12 cellular contexts compared by ENCODE assay signal in the genomic region with DNA sequence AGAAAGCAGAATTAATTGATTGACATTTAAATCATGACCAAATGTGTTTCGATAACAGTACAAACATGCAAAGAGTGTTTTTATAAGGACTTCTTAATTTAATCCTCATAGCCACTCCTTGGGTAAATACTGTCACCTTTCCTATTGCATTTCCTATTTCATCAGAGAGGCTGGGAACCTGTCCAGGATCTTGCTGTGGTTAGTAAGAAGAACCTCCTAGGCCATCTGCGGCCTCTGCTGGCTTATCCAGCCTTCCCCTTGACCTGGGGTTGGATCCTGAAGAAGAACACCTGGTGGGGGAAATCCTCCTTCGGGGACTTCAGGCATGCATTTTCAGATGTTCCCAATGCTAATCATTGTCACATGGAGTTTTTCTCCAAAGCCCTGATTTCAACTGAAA. TPM values are rescaled to one million over a fixed set of nuclear protein-coding genes. Genes with fewer than 3 reads are reported as not detected.
DNase-seq lines count a peak whose midpoint lies in the region; TF ChIP-seq lines count a peak whose summit lies in the region.
"Had no signal": no experiment of that assay in that cellular context is flagged by ENCODE, and none has a peak within 500 bp of the region (broad histone marks: within the 10 kb centered on the region; RNA-seq: fewer than 3 reads in every experiment).

No MANE protein-coding gene starts in this region.

- H3K23ac ChIP-seq in mesenchymal stem cell (ENCODE audit: low read length in 2 of 2) = no peak overlapping the region

- H3K79me1 ChIP-seq in mesenchymal stem cell (replicated peaks; ENCODE audit: low read length, poor library complexity, severe bottlenecking) = no peaks in the 10 kb centered on the region

- H3K27me3 Mint-ChIP-seq in Caco-2 (ENCODE audit: insufficient read depth, unreplicated experiment) = no peaks in the 10 kb centered on the region

- no peak overlapping the region for H3K4ac ChIP-seq in mesenchymal stem cell (ENCODE audit: low read depth in 1 of 2, low read length in 2 of 2)

- H3K9me3 Mint-ChIP-seq in Caco-2 (ENCODE audit: unreplicated experiment) = no peaks in the 10 kb centered on the region
- H3K9me3 Mint-ChIP-seq: activated T-helper 1 cell treated with anti-CD3 and anti-CD28 coated beads, Interleukin-12 subunit alpha, Interleukin-12 subunit beta, Interleukin-2, Interleukin-4 antibody, amounts not matched to agents 30 ng/mL and 10 ng/mL and 1 ng/mL, durations not matched to agents 14 hours and 24 hours and 36 hours; dendritic cell treated with granulocyte-macrophage colony-stimulating factor and Interleukin-4, amounts not matched to agents 40 ng/mL and 50 ng/mL, for 4 days; WTC11 had no signal

- BruUV-seq in Caco-2 (replicated peaks; lab: Mats Ljungman, UMichigan) = no TSS peak

- H3K27ac ChIP-seq in mesenchymal stem cell (ENCODE audit: low read length, poor library complexity, severe bottlenecking) = no peak overlapping the region

- H3K4me1 ChIP-seq in mesenchymal stem cell (ENCODE audit: control insufficient read depth, insufficient read depth, low read depth, low read length) = peaks cover 2% of the 10 kb centered on the region
- 0 out of 2 replicates have a peak, but pooled peaks cover 3% of the 10 kb centered on the region for H3K4me1 ChIP-seq in Caco-2

- DNase-seq in AG20443 (ENCODE audit: low spot score) (peak; percentile 65), LNCaP clone FGC (ENCODE audit: low read depth) (peak; percentile 82), choroid plexus epithelial cell (ENCODE audit: low read depth) (peak; percentile 80), mesenchymal stem cell (peak; percentile 59), Caco-2 (no peak), MV-4-11 (lab: John Stamatoyannopoulos, UW) (no peak), NCI-H2171 (lab: John Stamatoyannopoulos, UW) (no peak)
- no peak for DNase-seq in stimulated activated CD4-positive, alpha-beta T cell treated with anti-CD3 and anti-CD28 coated beads, Interleukin-15, amount 100 ng/mL, for 24 hours

- H4K91ac ChIP-seq in mesenchymal stem cell (ENCODE audit: low read length) = no peak overlapping the region

- H3K4me3 Mint-ChIP-seq in Caco-2 (ENCODE audit: unreplicated experiment) = no peak overlapping the region
- H3K4me3 Mint-ChIP-seq: activated T-helper 1 cell treated with anti-CD3 and anti-CD28 coated beads, Interleukin-12 subunit alpha, Interleukin-12 subunit beta, Interleukin-2, Interleukin-4 antibody, amounts not matched to agents 30 ng/mL and 10 ng/mL and 1 ng/mL, durations not matched to agents 14 hours and 24 hours and 36 hours; dendritic cell treated with granulocyte-macrophage colony-stimulating factor and Interleukin-4, amounts not matched to agents 40 ng/mL and 50 ng/mL, for 4 days; WTC11 had no signal

- peak overlapping the region; percentile 5 to 68 for H3K18ac ChIP-seq in mesenchymal stem cell (ENCODE audit: low read depth in 1 of 2, low read length in 2 of 2)

- H3K4me2 ChIP-seq in mesenchymal stem cell (ENCODE audit: low read length, poor library complexity, severe bottlenecking) = no peak overlapping the region

- peaks cover 5% of the 10 kb centered on the region for H3K4me1 Mint-ChIP-seq in Caco-2 (ENCODE audit: low read depth, unreplicated experiment)

- H3K27ac Mint-ChIP-seq in Caco-2 (ENCODE audit: unreplicated experiment) = no peak overlapping the region
- H3K27ac Mint-ChIP-seq: activated T-helper 1 cell treated with anti-CD3 and anti-CD28 coated beads, Interleukin-12 subunit alpha, Interleukin-12 subunit beta, Interleukin-2, Interleukin-4 antibody, amounts not matched to agents 30 ng/mL and 10 ng/mL and 1 ng/mL, durations not matched to agents 14 hours and 24 hours and 36 hours; dendritic cell treated with granulocyte-macrophage colony-stimulating factor and Interleukin-4, amounts not matched to agents 40 ng/mL and 50 ng/mL, for 4 days had no signal

- TF ChIP-seq CTCF in LNCaP clone FGC (IDR thresholded peaks at IDR 0.05; ENCODE audit: control insufficient read depth, extremely low read depth, insufficient read depth) (peak; percentile 35; the same call in 1 of the 2 replicates), choroid plexus epithelial cell (conservative IDR thresholded peaks at IDR 0.05; ENCODE audit: low read depth, low read length) (peak; percentile 23), Caco-2 (IDR thresholded peaks at IDR 0.05; ENCODE audit: insufficient read depth in 1 of 2, low read depth in 1 of 2, low read length in 1 of 2, severe bottlenecking in 1 of 2, unreplicated experiment in 1 of 2) (no peak)

- no peak overlapping the region for H3K4me3 ChIP-seq in LNCaP clone FGC (ENCODE audit: low read depth, low read length)
- H3K4me3 ChIP-seq in choroid plexus epithelial cell (ENCODE audit: low read depth, low read length) = no peak overlapping the region
- no peak overlapping the region for H3K4me3 ChIP-seq in mesenchymal stem cell (ENCODE audit: insufficient read depth in 1 of 2, low read depth in 1 of 2, low read length in 2 of 2)
- H3K4me3 ChIP-seq in Caco-2 (ENCODE audit: low read depth, low read length) = no peak overlapping the region

- no peaks in the 10 kb centered on the region for H3K27me3 ChIP-seq in mesenchymal stem cell (ENCODE audit: control insufficient read depth in 1 of 2, insufficient read depth in 1 of 2, low read length in 2 of 2)
- H3K27me3 ChIP-seq in Caco-2 (replicated peaks; ENCODE audit: control insufficient read depth, insufficient read depth, low read length) = no peaks in the 10 kb centered on the region

- no peak overlapping the region for H2AK5ac ChIP-seq in mesenchymal stem cell (ENCODE audit: low read length, severe bottlenecking)

- no peaks in the 10 kb centered on the region for H3K36me3 ChIP-seq in mesenchymal stem cell (ENCODE audit: control insufficient read depth in 1 of 2, insufficient read depth in 2 of 2, low read depth in 1 of 2, low read length in 2 of 2)
- H3K36me3 ChIP-seq in Caco-2 (ENCODE audit: control insufficient read depth, insufficient read depth, low read length) = no peaks in the 10 kb centered on the region

- no peaks in the 10 kb centered on the region for H3K9me3 ChIP-seq in mesenchymal stem cell (ENCODE audit: control insufficient read depth, low read length)
- no peaks in the 10 kb centered on the region for H3K9me3 ChIP-seq in Caco-2

- no peak overlapping the region for H4K8ac ChIP-seq in mesenchymal stem cell (ENCODE audit: low read length)

- no peak overlapping the region for H3K9ac ChIP-seq in mesenchymal stem cell (ENCODE audit: low read length)

- POLR2A ChIA-PET in Caco-2 (lab: Charles Lee) = no interaction called here

- no peak overlapping the region for H2AFZ ChIP-seq in mesenchymal stem cell (ENCODE audit: low read depth, low read length)

- H2BK12ac ChIP-seq in mesenchymal stem cell (ENCODE audit: low read length in 2 of 2) = no peak overlapping the region

- CTCF ChIA-PET in Caco-2 (lab: Charles Lee) = no interaction called here

- no peak overlapping the region for H3K14ac ChIP-seq in mesenchymal stem cell (ENCODE audit: low read length in 2 of 2)

- H2BK15ac ChIP-seq in mesenchymal stem cell (ENCODE audit: low read depth, poor library complexity, severe bottlenecking) = no peak overlapping the region

- intact Hi-C loops in Caco-2 (cut with micrococcal nuclease; ENCODE audit: unreplicated experiment) = no loop called here

- no peak overlapping the region for H2BK5ac ChIP-seq in mesenchymal stem cell (ENCODE audit: low read depth, low read length, poor library complexity, severe bottlenecking)

- no peaks in the 10 kb centered on the region for H3K36me3 Mint-ChIP-seq in Caco-2 (ENCODE audit: insufficient read depth, unreplicated experiment)
- H3K36me3 Mint-ChIP-seq: WTC11 had no signal

- H2BK120ac ChIP-seq in mesenchymal stem cell (ENCODE audit: low read depth, low read length) = no peak overlapping the region

- WGBS in mesenchymal stem cell = 63% methylated on average over 2 of the region's 3 CpGs

RNA-seq across cellular contexts. Expression of gene GLDN, which starts 25.5 kb away (rescaled TPM):
- 0.15 TPM for polyA plus RNA-seq in mesenchymal stem cell (2013, experiment 1 of 2)
- polyA plus RNA-seq in mesenchymal stem cell (2013, experiment 2 of 2) = 0.27 TPM
- total RNA-seq in Caco-2 (2022) = 0.82 and 1.1 TPM in 2 replicates
- total RNA-seq: activated T-helper 1 cell treated with anti-CD3 and anti-CD28 coated beads, Interleukin-12 subunit alpha, Interleukin-12 subunit beta, Interleukin-2, Interleukin-4 antibody, amounts not matched to agents 30 ng/mL and 10 ng/mL and 1 ng/mL, durations not matched to agents 14 hours and 24 hours and 36 hours had no signal

RNA-seq across cellular contexts. Expression of gene CYP19A1, which starts 28.5 kb away (rescaled TPM):
- polyA plus RNA-seq in mesenchymal stem cell (2013, experiment 1 of 2) = not detected
- 0.21 TPM for polyA plus RNA-seq in mesenchymal stem cell (2013, experiment 2 of 2)
- 0.70 and 0.77 TPM in 2 replicates for total RNA-seq in Caco-2 (2022)
- total RNA-seq: WTC11 had no signal
- polyA plus RNA-seq: neural cell had no signal

Comparison
In these comparisons a context has a peak if more than half of its experiments do, and no peak if none do; other contexts are left out.
1. DNase-seq: peak in AG20443 (single experiment), LNCaP clone FGC (single experiment), choroid plexus epithelial cell (single experiment) and mesenchymal stem cell (single experiment); none in Caco-2 (0 of 2), MV-4-11 (single experiment), NCI-H2171 (single experiment) and stimulated activated CD4-positive, alpha-beta T cell treated with anti-CD3 and anti-CD28 coated beads, Interleukin-15, amount 100 ng/mL, for 24 hours (single experiment).
2. CTCF ChIP-seq: peak in LNCaP clone FGC (single experiment) and choroid plexus epithelial cell (single experiment); none in Caco-2 (0 of 2).